3 cellular contexts compared by ENCODE assay signal in genomic region chr16:75542462-75542861, GRCh38. TPM values are rescaled to one million over a fixed set of nuclear protein-coding genes. Genes with fewer than 3 reads are reported as not detected.
"Had no signal": no experiment of that assay in that cellular context is flagged by ENCODE, and none has a peak within 500 bp of the region (broad histone marks: within the 10 kb centered on the region; RNA-seq: fewer than 3 reads in every experiment).

No MANE protein-coding gene starts in this region.

RNA-seq across cellular contexts. Expression of gene CHST5, which starts 6.6 kb away (rescaled TPM):
- total RNA-seq: M059J, RPMI7951, SJCRH30 had no signal

RNA-seq across cellular contexts. Expression of gene CHST6, which starts 47.2 kb away (rescaled TPM):
- total RNA-seq: SJCRH30 had no signal
